Comparison of ENCODE assay signal across 18 cellular contexts in genomic region chr2:102159295-102159694, GRCh38. TPM values are rescaled to one million over a fixed set of nuclear protein-coding genes. Genes with fewer than 3 reads are reported as not detected.
DNase-seq lines count a peak whose midpoint lies in the region; TF ChIP-seq lines count a peak whose summit lies in the region.
"Had no signal": no experiment of that assay in that cellular context is flagged by ENCODE, and none has a peak within 500 bp of the region (broad histone marks: within the 10 kb centered on the region; RNA-seq: fewer than 3 reads in every experiment).

No MANE protein-coding gene starts in this region.

- no peak overlapping the region for H3K4me3 ChIP-seq in adipocyte (ENCODE audit: low read length)
- H3K4me3 ChIP-seq in effector memory CD4-positive, alpha-beta T cell (ENCODE audit: insufficient read depth, low read depth, low read length, poor library complexity, severe bottlenecking), result no peak overlapping the region
- no peak overlapping the region for H3K4me3 ChIP-seq in colonic mucosa
- H3K4me3 ChIP-seq: suprapubic skin had no signal

- H3K27ac ChIP-seq in effector memory CD4-positive, alpha-beta T cell (ENCODE audit: insufficient read depth, low read length, poor library complexity, severe bottlenecking), result no peak overlapping the region
- no peak overlapping the region for H3K27ac ChIP-seq in colonic mucosa
- H3K27ac ChIP-seq: epithelial cell of prostate, HL-60, suprapubic skin had no signal

- DNase-seq in HCEC 1CT, result peak; percentile 23
- DNase-seq in adipocyte (ENCODE audit: low read depth), result peak; percentile 62
- DNase-seq in foreskin melanocyte, result peak; percentile 55
- peak; percentile 81 for DNase-seq in renal cortical epithelial cell (ENCODE audit: low read depth)
- no peak for DNase-seq in effector memory CD4-positive, alpha-beta T cell
- DNase-seq in NCI-H1105 treated with DMSO at 0.1 percent for 48 hours (lab: John Stamatoyannopoulos, UW), result no peak
- DNase-seq in GM20000 (ENCODE audit: low spot score), result no peak
- no peak for DNase-seq in colonic mucosa
- DNase-seq: activated CD4-positive, alpha-beta T cell treated with anti-CD3 and anti-CD28 coated beads for 1 hour; activated naive CD4-positive, alpha-beta T cell treated with anti-CD3 and anti-CD28 coated beads, Interleukin-2, amount 50 U/mL, for 16 hours; C1 segment of cervical spinal cord; NCI-H2029 treated with DMSO at 0.1 percent for 48 hours; NCI-H774; RPMI8226 had no signal

- H3K9ac ChIP-seq in adipocyte (ENCODE audit: low read length), result peak overlapping the region; percentile 35
- H3K9ac ChIP-seq in colonic mucosa (ENCODE audit: low read depth in 2 of 2, low read length in 2 of 2), result no peak overlapping the region

- TF ChIP-seq CTCF in GM20000 (IDR thresholded peaks at IDR 0.05; ENCODE audit: extremely low read depth, missing control alignments) (no peak), colonic mucosa (IDR thresholded peaks at IDR 0.05) (no peak)

- intact Hi-C loops in colonic mucosa (cut with DNase I), result no loop called here

- H3K9me3 ChIP-seq in adipocyte (ENCODE audit: control insufficient read depth, low read length) (no peaks in the 10 kb centered on the region), colonic mucosa (no peaks in the 10 kb centered on the region)
- no peaks in the 10 kb centered on the region for H3K9me3 ChIP-seq in effector memory CD4-positive, alpha-beta T cell (ENCODE audit: control insufficient read depth, low read length)
- H3K9me3 ChIP-seq: suprapubic skin had no signal

- H3K4me1 ChIP-seq in adipocyte (ENCODE audit: control insufficient read depth, insufficient read depth, low read length) (peaks cover 69% of the 10 kb centered on the region), colonic mucosa (no peaks in the 10 kb centered on the region)
- no peaks in the 10 kb centered on the region for H3K4me1 ChIP-seq in effector memory CD4-positive, alpha-beta T cell (ENCODE audit: control insufficient read depth, insufficient read depth, low read length, poor library complexity, severe bottlenecking)

- no peaks in the 10 kb centered on the region for H3K27me3 ChIP-seq in adipocyte (replicated peaks; ENCODE audit: control insufficient read depth, insufficient read depth, low read length)
- no peaks in the 10 kb centered on the region for H3K27me3 ChIP-seq in effector memory CD4-positive, alpha-beta T cell (replicated peaks; ENCODE audit: control insufficient read depth, insufficient read depth, low read length, poor library complexity, severe bottlenecking)
- H3K27me3 ChIP-seq in colonic mucosa, result no peaks in the 10 kb centered on the region
- H3K27me3 ChIP-seq: suprapubic skin had no signal

- peaks cover 93% of the 10 kb centered on the region for H3K36me3 ChIP-seq in adipocyte (ENCODE audit: control insufficient read depth, insufficient read depth, low read length, severe bottlenecking)
- H3K36me3 ChIP-seq in effector memory CD4-positive, alpha-beta T cell (ENCODE audit: control insufficient read depth, insufficient read depth, low read length), result no peaks in the 10 kb centered on the region
- H3K36me3 ChIP-seq in colonic mucosa, result no peaks in the 10 kb centered on the region

RNA-seq across cellular contexts. Expression of gene IL1R1, which starts 16.7 kb away (rescaled TPM):
- 21.5 and 62.7 TPM in 2 replicates for total RNA-seq in renal cortical epithelial cell
- total RNA-seq in colonic mucosa, result 10 to 100 TPM; 13.9 to 23.9 TPM

RNA-seq across cellular contexts. Expression of gene IL1RL2, which starts 27.5 kb away (rescaled TPM):
- 3.3 and 4.6 TPM in 2 replicates for total RNA-seq in renal cortical epithelial cell
- 1 to 10 TPM; 1.9 to 2.8 TPM for total RNA-seq in colonic mucosa
- total RNA-seq: T-helper 1 cell treated with Interleukin-12 subunit alpha and Interleukin-12 subunit beta and Interleukin-4 antibody, amounts not matched to agents 30 ng/mL and 1 ng/mL, for 36 hours had no signal

Comparison
In these comparisons a context has a peak if more than half of its experiments do, and no peak if none do; other contexts are left out.
1. DNase-seq: peak in HCEC 1CT (single experiment), adipocyte (single experiment), foreskin melanocyte (single experiment) and renal cortical epithelial cell (single experiment); none in effector memory CD4-positive, alpha-beta T cell (0 of 3), NCI-H1105 treated with DMSO at 0.1 percent for 48 hours (single experiment), GM20000 (single experiment) and colonic mucosa (single experiment).